Comparison of ENCODE assay signal across 12 cellular contexts in the genomic region with DNA sequence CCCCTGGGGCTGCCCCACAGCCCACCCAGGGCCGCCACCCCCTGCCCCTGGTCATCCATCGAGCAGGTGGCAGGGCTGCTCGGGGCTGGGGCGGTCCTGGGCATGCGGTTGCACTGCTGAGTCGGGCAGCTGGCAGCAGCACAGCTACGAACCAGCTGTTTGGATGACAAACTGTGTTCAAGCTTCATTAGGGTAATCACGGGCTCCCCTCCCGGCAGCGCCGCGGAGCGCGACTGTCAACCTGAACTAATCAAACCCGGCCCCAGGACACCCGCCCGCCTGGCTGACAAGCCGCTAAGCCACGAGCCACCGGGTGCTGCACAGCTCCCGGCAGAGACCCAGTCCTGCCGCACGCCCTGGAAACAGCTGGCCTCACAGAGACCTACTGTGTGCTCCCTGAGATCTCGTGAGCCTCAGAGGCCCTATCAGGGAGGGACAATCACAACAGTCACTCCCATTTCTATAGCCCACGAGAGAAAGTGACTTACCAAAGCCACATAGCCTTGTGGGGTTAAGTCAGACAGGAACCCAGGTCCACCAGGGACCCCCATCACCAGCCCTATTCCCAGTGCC.
DNase-seq lines count a peak whose midpoint lies in the region; ATAC-seq and TF ChIP-seq lines count a peak whose summit lies in the region.
"Had no signal": no experiment of that assay in that cellular context is flagged by ENCODE, and none has a peak within 500 bp of the region (broad histone marks: within the 10 kb centered on the region; RNA-seq: fewer than 3 reads in every experiment).

No MANE protein-coding gene starts in this region.

- in situ Hi-C loops in GM13976 (cut with MboI; ENCODE audit: low sequenced_read_pairs, unreplicated experiment): no loop called here

- peak; percentile 12 for DNase-seq in NCI-H510A treated with DMSO at 0.1 percent for 48 hours (lab: John Stamatoyannopoulos, UW)
- no peak for DNase-seq in NCI-H510A (lab: John Stamatoyannopoulos, UW)
- peak; percentile 78 for DNase-seq in NCI-H82 (lab: John Stamatoyannopoulos, UW)
- peak in 30 of 42 donors; percentile 25 to 72 (median 46) for DNase-seq in head of caudate nucleus
- no peak for DNase-seq in left ventricle myocardium superior
- no peak for DNase-seq in dedifferentiated amniotic fluid mesenchymal stem cell (ENCODE audit: extremely low spot score)
- DNase-seq in GM13976 (ENCODE audit: low spot score): no peak
- DNase-seq: activated CD8-positive, alpha-beta memory T cell treated with anti-CD3 and anti-CD28 coated beads, Interleukin-2, amount 10 ng/mL, durations not matched to agents 7 days and 5 days; stimulated activated CD4-positive, alpha-beta T cell treated with anti-CD3 and anti-CD28 coated beads, Interleukin-2, amount 100 ng/mL, for 48 hours; stimulated activated naive CD4-positive, alpha-beta T cell treated with Interleukin-2 at 50 U/mL for 16 hours had no signal

- TF ChIP-seq CTCF in GM13976 (IDR thresholded peaks at IDR 0.05; ENCODE audit: borderline replicate concordance, control extremely low read depth, extremely low read depth, insufficient read depth, missing control alignments): no peak

- no peak for ATAC-seq in left ventricle myocardium superior
- ATAC-seq in GM18505 (IDR thresholded peaks at IDR 0.05; ENCODE audit: unreplicated experiment): no peak
- ATAC-seq: activated CD8-positive, alpha-beta memory T cell treated with anti-CD3 and anti-CD28 coated beads, Interleukin-2, amount 10 ng/mL, durations not matched to agents 7 days and 5 days; activated naive CD4-positive, alpha-beta T cell treated with anti-CD3 and anti-CD28 coated beads, Interleukin-2, amount 50 U/mL, for 72 hours had no signal

- no peak for TF ChIP-seq POLR2A in GM18505 (IDR thresholded peaks at IDR 0.05; ENCODE audit: borderline replicate concordance, extremely low read depth, insufficient read depth, insufficient read length)

- intact Hi-C loops in head of caudate nucleus (cut with DNase I) (no loop called here), left ventricle myocardium superior (cut with micrococcal nuclease) (no loop called here)

Comparison
In these comparisons a context has a peak if more than half of its experiments do, and no peak if none do; other contexts are left out.
1. DNase-seq: peak in NCI-H510A treated with DMSO at 0.1 percent for 48 hours (single experiment), NCI-H82 (single experiment) and head of caudate nucleus (30 of 42); none in NCI-H510A (single experiment), left ventricle myocardium superior (single experiment), dedifferentiated amniotic fluid mesenchymal stem cell (single experiment) and GM13976 (single experiment).